Comparison of ENCODE assay signal across 2 cellular contexts in genomic region chr20:22908437-22908836, GRCh38.
TF ChIP-seq lines count a peak whose summit lies in the region.

No MANE protein-coding gene starts in this region.

TF ChIP-seq in GM23338, 12 proteins besides CTCF, POLR2A, EP300 and RAD21 (continued from another document):
- TF ChIP-seq STAT1 (IDR thresholded peaks at IDR 0.05; ENCODE audit: unreplicated experiment) (no peak), JUNB (IDR thresholded peaks at IDR 0.05; ENCODE audit: unreplicated experiment) (no peak), ZNF462 (CRISPR knock-in tag; IDR thresholded peaks at IDR 0.05) (no peak), REST (IDR thresholded peaks at IDR 0.05; ENCODE audit: unreplicated experiment) (no peak), ETS1 (IDR thresholded peaks at IDR 0.05) (no peak)

TF ChIP-seq in HCT116, 20 proteins besides CTCF, POLR2A, EP300 and RAD21 (continued from another document):
- no peak for TF ChIP-seq SIN3A (IDR thresholded peaks at IDR 0.05; ENCODE audit: low read depth)
